In genomic region chr19:32397736-32398135, GRCh38 we compare ENCODE assay signal across 11 cellular contexts. TPM values are rescaled to one million over a fixed set of nuclear protein-coding genes. Genes with fewer than 3 reads are reported as not detected.
DNase-seq lines count a peak whose midpoint lies in the region; ATAC-seq and TF ChIP-seq lines count a peak whose summit lies in the region.
"Had no signal": no experiment of that assay in that cellular context is flagged by ENCODE, and none has a peak within 500 bp of the region (broad histone marks: within the 10 kb centered on the region; RNA-seq: fewer than 3 reads in every experiment).

No MANE protein-coding gene starts in this region.

- DNase-seq in GM23248 (peak; percentile 87), SJCRH30 (peak; percentile 34 to 45), fibroblast of gingiva (ENCODE audit: low read depth) (peak; percentile 93), renal cortical epithelial cell (ENCODE audit: low read depth) (peak; percentile 81), BE2C (no peak), cerebellum (ENCODE audit: low spot score) (no peak), HuH-7.5 (ENCODE audit: low spot score) (no peak)
- DNase-seq: effector memory CD8-positive, alpha-beta T cell; mucosa of descending colon had no signal

- WGBS in GM23248 (ENCODE audit: low coverage in 1 of 2, low lambda C conversion rate in 2 of 2, missing lambda C conversion rate in 2 of 2), 2 experiments, result 34 to 37% methylated on average over 4 of the region's 4 CpGs

- no peak overlapping the region for H3K4me3 ChIP-seq in GM23248
- H3K4me3 ChIP-seq in SJCRH30, result no peak overlapping the region
- H3K4me3 ChIP-seq in BE2C (ENCODE audit: low read depth, low read length), result no peak overlapping the region
- H3K4me3 ChIP-seq: mucosa of descending colon, PC-9 had no signal

- no peaks in the 10 kb centered on the region for H3K9me2 ChIP-seq in GM23248 (ENCODE audit: insufficient read depth)

- H3K9me3 ChIP-seq in GM23248 (ENCODE audit: low read depth) (no peaks in the 10 kb centered on the region), SJCRH30 (replicated peaks) (no peaks in the 10 kb centered on the region), BE2C (no peaks in the 10 kb centered on the region)
- H3K9me3 ChIP-seq: mucosa of descending colon had no signal

- no peaks in the 10 kb centered on the region for H3K79me2 ChIP-seq in GM23248 (ENCODE audit: insufficient read depth)

- no peak for ATAC-seq in GM19324 (IDR thresholded peaks at IDR 0.05; ENCODE audit: low FRiP score, unreplicated experiment)
- ATAC-seq: effector memory CD8-positive, alpha-beta T cell; mucosa of descending colon had no signal

- peaks cover 5% of the 10 kb centered on the region for H3K4me1 ChIP-seq in GM23248 (ENCODE audit: insufficient read depth)
- H3K4me1 ChIP-seq in SJCRH30, result 0 out of 2 replicates have a peak, but pooled peaks cover 7% of the 10 kb centered on the region
- no peaks in the 10 kb centered on the region; the same call in 1 of the 2 replicates for H3K4me1 ChIP-seq in BE2C

- no peak for TF ChIP-seq CTCF in BE2C (IDR thresholded peaks at IDR 0.05; ENCODE audit: low read depth, low read length)

- no peak overlapping the region for H2AFZ ChIP-seq in GM23248
- H2AFZ ChIP-seq: PC-9 had no signal

- no peak overlapping the region for H3K9ac ChIP-seq in GM23248

- in situ Hi-C loops in GM23248 (cut with MboI), result no loop called here

- H3F3A ChIP-seq in GM23248 (ENCODE audit: insufficient read depth), result 0 out of 2 replicates have a peak, but pooled peaks cover 10% of the 10 kb centered on the region

- H3K27ac ChIP-seq in GM23248 (peak overlapping the region; percentile 29; the same call in 1 of the 2 replicates), SJCRH30 (no peak overlapping the region)
- H3K27ac ChIP-seq: PC-9 had no signal

- H3K27me3 ChIP-seq in GM23248 (replicated peaks; ENCODE audit: insufficient read depth), result no peaks in the 10 kb centered on the region
- no peaks in the 10 kb centered on the region for H3K27me3 ChIP-seq in SJCRH30
- H3K27me3 ChIP-seq in BE2C, result no peaks in the 10 kb centered on the region

- H4K20me1 ChIP-seq in GM23248 (ENCODE audit: insufficient read depth), result no peaks in the 10 kb centered on the region

- H3K4me2 ChIP-seq in GM23248 (ENCODE audit: unreplicated experiment), result no peak overlapping the region
- H3K4me2 ChIP-seq: PC-9 had no signal

- H3K36me3 ChIP-seq in GM23248 (ENCODE audit: low read depth) (no peaks in the 10 kb centered on the region), SJCRH30 (peaks cover 3% of the 10 kb centered on the region), BE2C (no peaks in the 10 kb centered on the region)

RNA-seq across cellular contexts. Expression of gene DPY19L3, which starts 7.8 kb away (rescaled TPM):
- total RNA-seq in GM23248 (2014; rRNA removed; shearing (Covaris generic)), result 15.3 and 20.0 TPM in 2 replicates
- 7.5 and 7.6 TPM in 2 replicates for polyA plus RNA-seq in GM23248 (2016; fragmentation: Nextera tagmentation; extraction: Ambion mirVana)
- 34.6 and 36.8 TPM in 2 replicates for total RNA-seq in SJCRH30 (2014; rRNA removed; shearing (Covaris generic))
- total RNA-seq in renal cortical epithelial cell (12.3 and 19.3 TPM in 2 replicates), cerebellum (70.5 TPM)
- polyA plus RNA-seq in BE2C (2012; ENCODE audit: insufficient read depth, insufficient read length, low read depth), result 19.9 TPM

RNA-seq across cellular contexts. Expression of gene ZNF507, which starts 52.3 kb away (rescaled TPM):
- total RNA-seq in GM23248 (2014; rRNA removed; shearing (Covaris generic)), result 4.9 and 5.2 TPM in 2 replicates
- polyA plus RNA-seq in GM23248 (2016; fragmentation: Nextera tagmentation; extraction: Ambion mirVana), result 4.3 and 4.9 TPM in 2 replicates
- total RNA-seq in SJCRH30 (2014; rRNA removed; shearing (Covaris generic)), result 19.2 and 22.5 TPM in 2 replicates
- total RNA-seq in renal cortical epithelial cell (5.2 and 20.3 TPM in 2 replicates), cerebellum (33.9 TPM)
- polyA plus RNA-seq in BE2C (2012; ENCODE audit: insufficient read depth, insufficient read length, low read depth), result 9.2 TPM

Comparison
In these comparisons a context has a peak if more than half of its experiments do, and no peak if none do; other contexts are left out.
1. DNase-seq: peak in GM23248 (single experiment), SJCRH30 (2 of 2), fibroblast of gingiva (single experiment) and renal cortical epithelial cell (single experiment); none in BE2C (single experiment), cerebellum (single experiment) and HuH-7.5 (single experiment).